ENCODE assay signal across 8 cellular contexts in genomic region chr1:31955917-31956736, GRCh38.
DNase-seq lines count a peak whose midpoint lies in the region; ATAC-seq and TF ChIP-seq lines count a peak whose summit lies in the region.

No MANE protein-coding gene starts in this region.

- ATAC-seq in HG02759 (IDR thresholded peaks at IDR 0.05; ENCODE audit: unreplicated experiment): peak; percentile 77

- no peaks in the 10 kb centered on the region for H3K9me3 ChIP-seq in neuron (ENCODE audit: low read length)

- H3K4me1 ChIP-seq in neuron (ENCODE audit: insufficient read depth, low read length): peaks cover 28% of the 10 kb centered on the region

- H3K27ac ChIP-seq in substantia nigra (ENCODE audit: low read depth, low read length, poor library complexity, severe bottlenecking): peak overlapping the region; percentile 24

- peak overlapping the region; percentile 35 for H2AFZ ChIP-seq in neuron (ENCODE audit: low read depth, low read length)

- H3K36me3 ChIP-seq in neuron (ENCODE audit: insufficient read depth, low read length): no peaks in the 10 kb centered on the region

- peak; percentile 42 for TF ChIP-seq CTCF in GM12873 (IDR thresholded peaks at IDR 0.05; ENCODE audit: insufficient read depth, low read depth, low read length, missing control alignments)

- H3K4me3 ChIP-seq in neuron (ENCODE audit: low read length): no peak overlapping the region

- no peaks in the 10 kb centered on the region for H3K27me3 ChIP-seq in neuron (ENCODE audit: insufficient read depth, low read length)

- DNase-seq in OCI-M1 (lab: John Stamatoyannopoulos, UW) (peak; percentile 98), fibroblast of gingiva (ENCODE audit: low read depth) (peak; percentile 99), substantia nigra (lab: John Stamatoyannopoulos, UW) (peak in 25 of 49 donors; percentile 7 to 60 (median 32)), middle frontal gyrus (ENCODE audit: extremely low spot score, low spot score) (no peak)
- DNase-seq in activated T-cell treated with anti-CD3 and anti-CD28 coated beads, Interleukin-2, amount 50 U/mL, for 1 hour: peak; percentile 71
